In the genomic region with DNA sequence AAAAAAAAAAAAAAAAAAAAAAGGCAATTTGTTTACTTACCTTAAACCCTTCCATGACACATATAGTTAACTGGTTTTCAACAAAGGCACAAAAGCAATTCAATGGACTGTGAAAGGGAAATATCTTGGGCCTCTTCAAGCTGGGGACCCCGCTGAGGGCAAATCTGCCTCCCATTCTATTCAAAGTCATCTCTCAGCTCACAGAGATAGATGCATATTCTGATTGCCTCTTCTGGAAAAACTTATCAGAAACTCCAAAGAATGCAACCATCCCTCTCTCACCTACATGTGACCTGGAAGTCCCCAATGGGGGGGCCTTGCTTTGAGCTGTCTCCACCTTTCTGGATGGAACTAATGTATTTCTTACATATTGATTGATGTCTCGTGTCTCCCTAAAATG, we compare ENCODE assay signal across 31 cellular contexts.
"Had no signal": no experiment of that assay in that cellular context is flagged by ENCODE, and none has a peak within 500 bp of the region (broad histone marks: within the 10 kb centered on the region; RNA-seq: fewer than 3 reads in every experiment).

No MANE protein-coding gene starts in this region.

- H3K27me3 Mint-ChIP-seq: activated CD4-positive, alpha-beta memory T cell treated with anti-CD3 and anti-CD28 coated beads for 36 hours; activated CD4-positive, alpha-beta T cell treated with anti-CD3 and anti-CD28 coated beads for 36 hours; activated CD4-positive, alpha-beta T cell treated with anti-CD3 and anti-CD28 coated beads, Interleukin-2, amount 10 ng/mL, durations not matched to agents 24 days and 14 days; activated CD8-positive, alpha-beta memory T cell treated with anti-CD3 and anti-CD28 coated beads, Interleukin-2, amount 10 ng/mL, durations not matched to agents 7 days and 5 days; activated naive CD4-positive, alpha-beta T cell treated with anti-CD3 and anti-CD28 coated beads, Interleukin-2, amount 10 ng/mL, durations not matched to agents 7 days and 5 days; activated naive CD8-positive, alpha-beta T cell treated with anti-CD3 and anti-CD28 coated beads, Interleukin-2, amount 10 ng/mL, durations not matched to agents 7 days and 5 days; brain; T-helper 17 cell had no signal

- H3K4me3 Mint-ChIP-seq: activated CD4-positive, alpha-beta memory T cell treated with anti-CD3 and anti-CD28 coated beads for 36 hours; activated CD4-positive, alpha-beta T cell treated with anti-CD3 and anti-CD28 coated beads for 36 hours; activated CD4-positive, alpha-beta T cell treated with anti-CD3 and anti-CD28 coated beads, Interleukin-2, amount 10 ng/mL, durations not matched to agents 24 days and 14 days; activated CD8-positive, alpha-beta memory T cell treated with anti-CD3 and anti-CD28 coated beads, Interleukin-2, amount 10 ng/mL, durations not matched to agents 7 days and 5 days; activated CD8-positive, alpha-beta T cell treated with anti-CD3 and anti-CD28 coated beads, Interleukin-2, amount 10 ng/mL, durations not matched to agents 7 days and 5 days; activated naive CD4-positive, alpha-beta T cell treated with anti-CD3 and anti-CD28 coated beads, Interleukin-2, amount 10 ng/mL, durations not matched to agents 7 days and 5 days; activated naive CD8-positive, alpha-beta T cell treated with anti-CD3 and anti-CD28 coated beads, Interleukin-2, amount 10 ng/mL, durations not matched to agents 7 days and 5 days; brain; T-helper 17 cell; T-helper 2 cell treated with Interferon-gamma antibody and Interleukin-4, amounts not matched to agents 5 μg/mL and 100 μg/mL, for 36 hours had no signal

- H3K27me3 ChIP-seq: ascending aorta, breast epithelium, cardiac muscle cell, colonic mucosa had no signal

- H3K36me3 ChIP-seq: colonic mucosa had no signal

- H3K4me1 Mint-ChIP-seq: activated naive CD4-positive, alpha-beta T cell treated with anti-CD3 and anti-CD28 coated beads, Interleukin-2, amount 10 ng/mL, durations not matched to agents 7 days and 5 days; activated naive CD8-positive, alpha-beta T cell treated with anti-CD3 and anti-CD28 coated beads, Interleukin-2, amount 10 ng/mL, durations not matched to agents 7 days and 5 days had no signal

- H3K9me3 ChIP-seq: ascending aorta, breast epithelium, colonic mucosa had no signal

- DNase-seq: activated CD4-positive, alpha-beta memory T cell treated with anti-CD3 and anti-CD28 coated beads for 36 hours; activated CD4-positive, alpha-beta T cell treated with anti-CD3 and anti-CD28 coated beads for 36 hours; activated CD4-positive, alpha-beta T cell treated with anti-CD3 and anti-CD28 coated beads, Interleukin-2, amount 10 ng/mL, durations not matched to agents 24 days and 14 days; activated CD4-positive, CD25-positive, alpha-beta regulatory T cell; activated CD4-positive, CD25-positive, alpha-beta regulatory T cell treated with anti-CD3 and anti-CD28 coated beads, Interleukin-2, amount 50 U/mL, for 72 hours; activated CD8-positive, alpha-beta memory T cell treated with anti-CD3 and anti-CD28 coated beads, Interleukin-2, amount 10 ng/mL, durations not matched to agents 7 days and 5 days; activated CD8-positive, alpha-beta memory T cell treated with anti-CD3 and anti-CD28 coated beads, Interleukin-2, amount 50 U/mL, for 4 hours; activated CD8-positive, alpha-beta T cell treated with anti-CD3 and anti-CD28 coated beads, Interleukin-2, amount 10 ng/mL, durations not matched to agents 7 days and 5 days; activated gamma-delta T cell; activated naive CD4-positive, alpha-beta T cell; activated naive CD4-positive, alpha-beta T cell treated with anti-CD3 and anti-CD28 coated beads, Interleukin-2, amount 10 ng/mL, durations not matched to agents 7 days and 5 days; activated naive CD8-positive, alpha-beta T cell treated with anti-CD3 and anti-CD28 coated beads, Interleukin-2, amount 10 ng/mL, durations not matched to agents 7 days and 5 days; activated T-cell treated with anti-CD3 and anti-CD28 coated beads, Interleukin-2, amount 50 U/mL, for 48 hours; central memory CD4-positive, alpha-beta T cell; cerebellar nuclear complex; colonic mucosa; effector CD8-positive, alpha-beta T cell; foreskin fibroblast; head of caudate nucleus; T-helper 1 cell; T-helper 17 cell; T1000; WERI-Rb-1 had no signal

- H3K27ac Mint-ChIP-seq: activated CD4-positive, alpha-beta memory T cell treated with anti-CD3 and anti-CD28 coated beads for 36 hours; activated CD4-positive, alpha-beta T cell treated with anti-CD3 and anti-CD28 coated beads, Interleukin-2, amount 10 ng/mL, durations not matched to agents 24 days and 14 days; activated CD8-positive, alpha-beta memory T cell treated with anti-CD3 and anti-CD28 coated beads, Interleukin-2, amount 10 ng/mL, durations not matched to agents 7 days and 5 days; activated CD8-positive, alpha-beta T cell treated with anti-CD3 and anti-CD28 coated beads, Interleukin-2, amount 10 ng/mL, durations not matched to agents 7 days and 5 days; activated naive CD4-positive, alpha-beta T cell treated with anti-CD3 and anti-CD28 coated beads, Interleukin-2, amount 10 ng/mL, durations not matched to agents 7 days and 5 days; T-helper 17 cell; T-helper 2 cell treated with Interferon-gamma antibody and Interleukin-4, amounts not matched to agents 5 μg/mL and 100 μg/mL, for 36 hours had no signal

- H3K4me1 ChIP-seq: ascending aorta, breast epithelium, colonic mucosa had no signal

- ATAC-seq: activated CD4-positive, alpha-beta T cell treated with anti-CD3 and anti-CD28 coated beads for 36 hours; activated CD8-positive, alpha-beta memory T cell treated with anti-CD3 and anti-CD28 coated beads, Interleukin-2, amount 10 ng/mL, durations not matched to agents 7 days and 5 days; activated CD8-positive, alpha-beta T cell treated with anti-CD3 and anti-CD28 coated beads, Interleukin-2, amount 10 ng/mL, durations not matched to agents 7 days and 5 days; activated naive CD4-positive, alpha-beta T cell treated with anti-CD3 and anti-CD28 coated beads, Interleukin-2, amount 50 U/mL, for 72 hours; esophagus mucosa; T-helper 17 cell had no signal

- H3K27ac ChIP-seq: ascending aorta, breast epithelium, cardiac muscle cell, colonic mucosa, epithelial cell of prostate, WERI-Rb-1 had no signal

- H3K4me3 ChIP-seq: ascending aorta, breast epithelium, cardiac muscle cell, colonic mucosa had no signal

- H3K9me3 Mint-ChIP-seq: activated CD4-positive, alpha-beta memory T cell treated with anti-CD3 and anti-CD28 coated beads for 36 hours; activated CD4-positive, alpha-beta T cell treated with anti-CD3 and anti-CD28 coated beads, Interleukin-2, amount 10 ng/mL, durations not matched to agents 24 days and 14 days; activated naive CD4-positive, alpha-beta T cell treated with anti-CD3 and anti-CD28 coated beads, Interleukin-2, amount 10 ng/mL, durations not matched to agents 7 days and 5 days; activated naive CD4-positive, alpha-beta T cell treated with anti-CD3 and anti-CD28 coated beads, Interleukin-2, amount 50 U/mL, for 72 hours; activated naive CD8-positive, alpha-beta T cell treated with anti-CD3 and anti-CD28 coated beads, Interleukin-2, amount 10 ng/mL, durations not matched to agents 7 days and 5 days; brain; T-helper 2 cell treated with Interferon-gamma antibody and Interleukin-4, amounts not matched to agents 5 μg/mL and 100 μg/mL, for 36 hours had no signal
